ENCODE assay signal across 22 cellular contexts in genomic region chr19:58349590-58349989, GRCh38. TPM values are rescaled to one million over a fixed set of nuclear protein-coding genes. Genes with fewer than 3 reads are reported as not detected.
DNase-seq lines count a peak whose midpoint lies in the region; ATAC-seq, FAIRE-seq and TF ChIP-seq lines count a peak whose summit lies in the region.
"Had no signal": no experiment of that assay in that cellular context is flagged by ENCODE, and none has a peak within 500 bp of the region (broad histone marks: within the 10 kb centered on the region; RNA-seq: fewer than 3 reads in every experiment).

No MANE protein-coding gene starts in this region.

- H3K27ac Mint-ChIP-seq in T-helper 1 cell treated with Interleukin-12 subunit alpha and Interleukin-12 subunit beta and Interleukin-4 antibody, amounts not matched to agents 30 μg/mL and 1 μg/mL, for 36 hours, result no peak overlapping the region
- no peak overlapping the region for H3K27ac Mint-ChIP-seq in activated naive CD8-positive, alpha-beta T cell
- H3K27ac Mint-ChIP-seq in nephron, result no peak overlapping the region
- H3K27ac Mint-ChIP-seq: type B pancreatic cell had no signal

- no peak for FAIRE-seq in pancreas (lab: Jason Lieb, UNC)
- FAIRE-seq: frontal cortex, TTC549 had no signal

- H3K36me3 ChIP-seq in HEK293 (ENCODE audit: control insufficient read depth in 2 of 2, insufficient read depth in 1 of 2, low read length in 2 of 2) (no peaks in the 10 kb centered on the region; a peak in 1 of 3 replicates), pancreas (no peaks in the 10 kb centered on the region)
- H3K36me3 ChIP-seq: ascending aorta, colonic mucosa had no signal

- intact Hi-C loops in pancreas (cut with DNase I), result no loop called here

- DNase-seq in T-helper 1 cell (no peak), pancreas (no peak), foreskin melanocyte (no peak)
- DNase-seq: 8988T; activated CD4-positive, alpha-beta T cell treated with anti-CD3 and anti-CD28 coated beads, Interleukin-2, amount 50 U/mL, for 48 hours; activated gamma-delta T cell; colonic mucosa; DMS153; GM23248; mucosa of descending colon; NCI-H1092 had no signal

- H3K4me1 ChIP-seq in HEK293 (ENCODE audit: control insufficient read depth, insufficient read depth, low read length), result no peaks in the 10 kb centered on the region
- no peaks in the 10 kb centered on the region for H3K4me1 ChIP-seq in pancreas
- H3K4me1 ChIP-seq: colonic mucosa had no signal

- CTCF ChIA-PET in HEK293 (lab: Yijun Ruan, JAX), result interaction anchor here (0.5 to 1.2 kb wide), 2 partner anchors 53 to 130 kb away, joined by 3 to 7 read pairs; no protein-coding TSS in a partner anchor

- TF ChIP-seq CTCF in HEK293 (tag by site-specific recombination; IDR thresholded peaks at IDR 0.05), result no peak
- no peak for TF ChIP-seq CTCF in nephron (IDR thresholded peaks at IDR 0.05; ENCODE audit: unreplicated experiment in 3 of 3)
- TF ChIP-seq CTCF in pancreas (IDR thresholded peaks at IDR 0.05), result no peak

- H3K4me3 ChIP-seq in HEK293 (ENCODE audit: low read depth, low read length) (no peak overlapping the region), pancreas (no peak overlapping the region)
- H3K4me3 ChIP-seq: ascending aorta, colonic mucosa, mucosa of descending colon, smooth muscle cell had no signal

- POLR2A ChIA-PET in HEK293 (lab: Yijun Ruan, JAX), result no interaction called here

- peaks cover 15% of the 10 kb centered on the region for H3K4me1 Mint-ChIP-seq in T-helper 1 cell treated with Interleukin-12 subunit alpha and Interleukin-12 subunit beta and Interleukin-4 antibody, amounts not matched to agents 30 μg/mL and 1 μg/mL, for 36 hours (ENCODE audit: low read depth)
- peaks cover 32% of the 10 kb centered on the region for H3K4me1 Mint-ChIP-seq in activated naive CD8-positive, alpha-beta T cell (ENCODE audit: low read depth)
- peaks cover 11% of the 10 kb centered on the region for H3K4me1 Mint-ChIP-seq in nephron

- H3K27me3 Mint-ChIP-seq in T-helper 1 cell treated with Interleukin-12 subunit alpha and Interleukin-12 subunit beta and Interleukin-4 antibody, amounts not matched to agents 30 μg/mL and 1 μg/mL, for 36 hours (ENCODE audit: low read depth), result no peaks in the 10 kb centered on the region
- H3K27me3 Mint-ChIP-seq in activated naive CD8-positive, alpha-beta T cell, result no peaks in the 10 kb centered on the region
- no peaks in the 10 kb centered on the region for H3K27me3 Mint-ChIP-seq in nephron (ENCODE audit: low read depth)

- H3K9me3 ChIP-seq in HEK293 (ENCODE audit: control insufficient read depth, insufficient read depth, low read depth, low read length) (no peaks in the 10 kb centered on the region), pancreas (no peaks in the 10 kb centered on the region)
- H3K9me3 ChIP-seq: ascending aorta, colonic mucosa, mucosa of descending colon had no signal

- ATAC-seq in pancreas (no peak), GM21529 (IDR thresholded peaks at IDR 0.05; ENCODE audit: unreplicated experiment) (no peak)
- ATAC-seq: mucosa of descending colon had no signal

- no peaks in the 10 kb centered on the region for H3K9me3 Mint-ChIP-seq in T-helper 1 cell treated with Interleukin-12 subunit alpha and Interleukin-12 subunit beta and Interleukin-4 antibody, amounts not matched to agents 30 μg/mL and 1 μg/mL, for 36 hours
- H3K9me3 Mint-ChIP-seq in activated naive CD8-positive, alpha-beta T cell (ENCODE audit: low read depth), result no peaks in the 10 kb centered on the region
- H3K9me3 Mint-ChIP-seq in nephron, result no peaks in the 10 kb centered on the region
- H3K9me3 Mint-ChIP-seq: type B pancreatic cell had no signal

- H3K27ac ChIP-seq in HEK293 (ENCODE audit: extremely low read depth, low read depth, low read length) (no peak overlapping the region), pancreas (no peak overlapping the region)
- H3K27ac ChIP-seq: ascending aorta, C4-2B, colonic mucosa, GM23248 had no signal

- peaks cover 4% of the 10 kb centered on the region for H3K36me3 Mint-ChIP-seq in T-helper 1 cell treated with Interleukin-12 subunit alpha and Interleukin-12 subunit beta and Interleukin-4 antibody, amounts not matched to agents 30 μg/mL and 1 μg/mL, for 36 hours (ENCODE audit: low read depth)
- H3K36me3 Mint-ChIP-seq in activated naive CD8-positive, alpha-beta T cell, result peaks cover 4% of the 10 kb centered on the region
- peaks cover 4% of the 10 kb centered on the region for H3K36me3 Mint-ChIP-seq in nephron (ENCODE audit: low read depth)

- WGBS in pancreas, 2 donors, result 44 to 63% methylated on average over 8 of the region's 8 CpGs

- H3K4me3 Mint-ChIP-seq in T-helper 1 cell treated with Interleukin-12 subunit alpha and Interleukin-12 subunit beta and Interleukin-4 antibody, amounts not matched to agents 30 μg/mL and 1 μg/mL, for 36 hours, result peak overlapping the region; percentile 36
- peak overlapping the region; percentile 51 for H3K4me3 Mint-ChIP-seq in activated naive CD8-positive, alpha-beta T cell
- H3K4me3 Mint-ChIP-seq in nephron, result peak overlapping the region in 2 of 3 experiments; percentile 36 to 37
- H3K4me3 Mint-ChIP-seq: type B pancreatic cell had no signal

- H3K27me3 ChIP-seq in pancreas, result peaks cover 0 to 13% (median 0%) of the 10 kb centered on the region in 4 donors
- H3K27me3 ChIP-seq: ascending aorta had no signal

TF ChIP-seq in HEK293, 187 proteins besides CTCF, POLR2A, EP300 and RAD21:
- no peak for TF ChIP-seq ZNF571 (tag by site-specific recombination; IDR thresholded peaks at IDR 0.05)
- peak; percentile 79 for TF ChIP-seq ZNF366 (tag by site-specific recombination; conservative IDR thresholded peaks at IDR 0.05)
- no peak for TF ChIP-seq ZNF132 (tag by site-specific recombination; IDR thresholded peaks at IDR 0.05; ENCODE audit: borderline replicate concordance)
- TF ChIP-seq PRDM1 (tag by site-specific recombination; IDR thresholded peaks at IDR 0.05), result peak; percentile 81

RNA-seq across cellular contexts. Expression of gene A1BG, which starts 3.7 kb away (rescaled TPM):
- 10 to 100 TPM in 1 of 6 donors, 1 to 10 TPM in 5; 3.3 to 10.6 (median 5.9) TPM for total RNA-seq in pancreas
- 10 to 100 TPM; 22.3 to 49.0 TPM for polyA plus RNA-seq in pancreas

RNA-seq across cellular contexts. Expression of gene ZNF497, which starts 13.0 kb away (rescaled TPM):
- 1 to 10 TPM in 5 of 6 donors, under 1 TPM in 1; 0.95 to 2.0 (median 1.4) TPM for total RNA-seq in pancreas
- polyA plus RNA-seq in pancreas, result 1 to 10 TPM; 4.7 to 5.3 TPM
- total RNA-seq: ascending aorta had no signal

RNA-seq across cellular contexts. Expression of gene ZSCAN22, which starts 22.8 kb away (rescaled TPM):
- 1 to 10 TPM in 4 of 6 donors, under 1 TPM in 2; 0.97 to 2.5 (median 1.6) TPM for total RNA-seq in pancreas
- polyA plus RNA-seq in pancreas, result under 1 TPM; 0.65 to 0.87 TPM

RNA-seq across cellular contexts. Expression of gene ZNF837, which starts 31.2 kb away (rescaled TPM):
- total RNA-seq in pancreas, result 1 to 10 TPM; 1.1 to 1.9 (median 1.7) TPM
- polyA plus RNA-seq in pancreas, result 1 to 10 TPM; 3.1 to 3.8 TPM
- total RNA-seq: ascending aorta had no signal

RNA-seq across cellular contexts. Expression of gene RPS5, which starts 37.5 kb away (rescaled TPM):
- total RNA-seq in pancreas, result 1,000 to 10,000 TPM in 2 of 6 donors, 100 to 1,000 TPM in 4; 637 to 1,373 (median 887) TPM
- 100 to 1,000 TPM; 699 to 891 TPM for polyA plus RNA-seq in pancreas
